ENCODE assay signal across 1 cellular context in genomic region chr1:214318356-214318755, GRCh38.
TF ChIP-seq lines count a peak whose summit lies in the region.

No MANE protein-coding gene starts in this region.

TF ChIP-seq in GM12878, 131 proteins besides CTCF, POLR2A, EP300 and RAD21 (continued from another document):
- peak; percentile 70 for TF ChIP-seq BCL3 (IDR thresholded peaks at IDR 0.05; ENCODE audit: borderline replicate concordance, insufficient read depth, low read depth, low read length, poor library complexity, severe bottlenecking)
- TF ChIP-seq NFIC (IDR thresholded peaks at IDR 0.05; ENCODE audit: low read depth, low read length), result peak; percentile 60; the same call in 1 of the 2 replicates
- TF ChIP-seq HSF1 (IDR thresholded peaks at IDR 0.05; ENCODE audit: low read depth, low read length), result no peak
- 0 out of 4 replicates have a peak, but pooled peaks of 1 of the 2 experiments have one; percentile 37 for TF ChIP-seq ETV6 (conservative IDR thresholded peaks at IDR 0.05 in 1 of 2, IDR thresholded peaks at IDR 0.05 in 1 of 2; ENCODE audit: borderline replicate concordance in 1 of 2, low read depth in 1 of 2)
TF ChIP-seq in GM12878: peak in this region for 9.
